1 cellular context compared by ENCODE assay signal in genomic region chr2:238361877-238362276, GRCh38.
TF ChIP-seq lines count a peak whose summit lies in the region.

No MANE protein-coding gene starts in this region.

TF ChIP-seq in WTC11, 78 proteins besides CTCF, POLR2A, EP300 and RAD21 (continued from another document):
- TF ChIP-seq FOXP4 (CRISPR knock-in tag; IDR thresholded peaks at IDR 0.05) (no peak), ZNF138 (CRISPR knock-in tag; conservative IDR thresholded peaks at IDR 0.05) (no peak), HMGXB4 (CRISPR knock-in tag; IDR thresholded peaks at IDR 0.05) (no peak), ZNF263 (CRISPR knock-in tag; IDR thresholded peaks at IDR 0.05; ENCODE audit: low read depth) (no peak), AR (CRISPR knock-in tag; IDR thresholded peaks at IDR 0.05) (no peak), ZSCAN18 (CRISPR knock-in tag; IDR thresholded peaks at IDR 0.05) (no peak), USF2 (CRISPR knock-in tag; IDR thresholded peaks at IDR 0.05) (no peak), ZNF281 (CRISPR knock-in tag; IDR thresholded peaks at IDR 0.05) (no peak), ZNF425 (CRISPR knock-in tag; conservative IDR thresholded peaks at IDR 0.05) (no peak), SMAD3 (CRISPR knock-in tag; IDR thresholded peaks at IDR 0.05; ENCODE audit: borderline replicate concordance) (no peak), ZNF532 (CRISPR knock-in tag; IDR thresholded peaks at IDR 0.05; ENCODE audit: borderline replicate concordance) (no peak), E2F1 (CRISPR knock-in tag; IDR thresholded peaks at IDR 0.05) (no peak), ATF3 (CRISPR knock-in tag; conservative IDR thresholded peaks at IDR 0.05) (no peak), ZNF121 (CRISPR knock-in tag; IDR thresholded peaks at IDR 0.05) (no peak)
TF ChIP-seq in WTC11: peak in this region for 0.
